Comparison of ENCODE assay signal across 8 cellular contexts in the genomic region with DNA sequence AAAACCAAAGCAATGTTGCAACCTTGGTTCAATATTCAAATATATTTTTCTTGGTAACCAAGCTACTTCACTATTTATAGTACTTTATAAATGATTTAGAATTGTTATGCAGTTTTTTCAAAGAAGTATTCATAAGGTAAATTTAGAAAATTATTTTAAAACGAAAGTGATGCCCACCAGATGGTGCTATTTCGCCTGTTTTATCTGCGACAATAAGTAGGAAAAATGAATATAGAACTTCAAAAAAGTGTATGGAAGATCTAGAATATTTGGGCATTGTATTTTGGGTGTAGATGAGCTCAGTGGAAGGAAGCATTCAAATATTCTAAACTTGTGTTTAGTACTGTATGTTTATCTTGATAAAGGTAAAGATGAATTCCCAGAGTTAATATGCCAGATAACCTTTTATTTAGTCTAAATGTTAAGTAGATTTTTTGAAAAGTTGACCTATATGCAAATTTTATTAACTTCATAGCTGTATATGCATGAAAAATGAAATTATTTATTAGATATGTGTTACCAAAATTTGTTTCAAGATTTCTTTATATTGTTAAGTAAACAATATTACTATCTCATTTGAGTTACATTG.
DNase-seq lines count a peak whose midpoint lies in the region; ATAC-seq and TF ChIP-seq lines count a peak whose summit lies in the region.

No MANE protein-coding gene starts in this region.

- H3K4me3 Mint-ChIP-seq in activated B cell treated with CpG ODN at 0.5 μM for 24 hours (no peak overlapping the region), glutamatergic neuron (ENCODE audit: unreplicated experiment) (no peak overlapping the region), type B pancreatic cell (no peak overlapping the region)

- intact Hi-C loops in activated B cell treated with CpG ODN at 0.5 μM for 24 hours (cut with micrococcal nuclease) = loop anchor here (1.0 kb wide), 2 partner anchors 856 to 992 kb away; no protein-coding TSS in a partner anchor

- H3K27ac Mint-ChIP-seq in activated B cell treated with CpG ODN at 0.5 μM for 24 hours = no peak overlapping the region
- no peak overlapping the region for H3K27ac Mint-ChIP-seq in glutamatergic neuron (ENCODE audit: unreplicated experiment)
- no peak overlapping the region for H3K27ac Mint-ChIP-seq in type B pancreatic cell

- ATAC-seq in activated B cell treated with CpG ODN at 0.5 μM for 24 hours (ENCODE audit: low read depth) (no peak), GM19467 (IDR thresholded peaks at IDR 0.05; ENCODE audit: unreplicated experiment) (no peak), GM18873 (IDR thresholded peaks at IDR 0.05; ENCODE audit: low FRiP score, unreplicated experiment) (no peak)

- DNase-seq in NCI-H524 (lab: John Stamatoyannopoulos, UW) (peak; percentile 1 to 13), NCI-H524 treated with DMSO at 0.1 percent for 48 hours (lab: John Stamatoyannopoulos, UW) (no peak), HT1080 (ENCODE audit: low read depth) (peak; percentile 11), activated B cell treated with CpG ODN at 0.5 μM for 24 hours (no peak), glutamatergic neuron (no peak), type B pancreatic cell (ENCODE audit: extremely low spot score, unreplicated experiment) (no peak)

- H3K27me3 Mint-ChIP-seq in activated B cell treated with CpG ODN at 0.5 μM for 24 hours (no peaks in the 10 kb centered on the region), glutamatergic neuron (ENCODE audit: unreplicated experiment) (no peaks in the 10 kb centered on the region), type B pancreatic cell (no peaks in the 10 kb centered on the region)

- H3K4me1 Mint-ChIP-seq in activated B cell treated with CpG ODN at 0.5 μM for 24 hours = peaks cover 4% of the 10 kb centered on the region
- peaks cover 2% of the 10 kb centered on the region for H3K4me1 Mint-ChIP-seq in glutamatergic neuron (ENCODE audit: low read depth, unreplicated experiment)
- peaks cover 4% of the 10 kb centered on the region for H3K4me1 Mint-ChIP-seq in type B pancreatic cell (ENCODE audit: unreplicated experiment)

- H3K9me3 Mint-ChIP-seq in activated B cell treated with CpG ODN at 0.5 μM for 24 hours (no peaks in the 10 kb centered on the region), glutamatergic neuron (ENCODE audit: unreplicated experiment) (no peaks in the 10 kb centered on the region), type B pancreatic cell (no peaks in the 10 kb centered on the region)

- CTCF ChIA-PET in activated B cell treated with CpG ODN at 0.5 μM for 24 hours (lab: Charles Lee) = interaction anchor here (0.9 to 2.1 kb wide), 12 partner anchors 9 to 992 kb away, joined by 3 to 20 read pairs (median 4); a partner anchor contains a TSS

- peaks cover 20% of the 10 kb centered on the region for H3K36me3 Mint-ChIP-seq in activated B cell treated with CpG ODN at 0.5 μM for 24 hours (ENCODE audit: low read depth)
- no peaks in the 10 kb centered on the region for H3K36me3 Mint-ChIP-seq in glutamatergic neuron (ENCODE audit: unreplicated experiment)
- peaks cover 6% of the 10 kb centered on the region for H3K36me3 Mint-ChIP-seq in type B pancreatic cell

- TF ChIP-seq CTCF in activated B cell treated with CpG ODN at 0.5 μM for 24 hours (IDR thresholded peaks at IDR 0.05) = peak; percentile 79
- TF ChIP-seq CTCF in glutamatergic neuron (IDR thresholded peaks at IDR 0.05; ENCODE audit: partially characterized antibody, unreplicated experiment) = peak; percentile 76
- TF ChIP-seq CTCF in type B pancreatic cell (conservative IDR thresholded peaks at IDR 0.05) = peak; percentile 83

- POLR2A ChIA-PET in activated B cell treated with CpG ODN at 0.5 μM for 24 hours (lab: Charles Lee) = interaction anchor here (0.7 kb wide), 1 partner anchor 991 kb away, joined by 3 read pairs; a partner anchor contains a TSS

Comparison
In these comparisons a context has a peak if more than half of its experiments do, and no peak if none do; other contexts are left out.
1. DNase-seq: peak in NCI-H524 (2 of 2) and HT1080 (single experiment); none in NCI-H524 treated with DMSO at 0.1 percent for 48 hours (single experiment), activated B cell treated with CpG ODN at 0.5 μM for 24 hours (single experiment), glutamatergic neuron (single experiment) and type B pancreatic cell (single experiment).
2. Peak in every context shown above with its lines, with median percentiles within 50 percentile points of each other: CTCF ChIP-seq.